In genomic region chr5:113061851-113062631, GRCh38 we compare ENCODE assay signal across 12 cellular contexts.
A peak's percentile ranks its signal among the peaks of the same experiment; 100 is the strongest.
DNase-seq lines count a peak whose midpoint lies in the region; ATAC-seq, FAIRE-seq and TF ChIP-seq lines count a peak whose summit lies in the region.
"Had no signal": no experiment of that assay in that cellular context is flagged by ENCODE, and none has a peak within 500 bp of the region (broad histone marks: within the 10 kb centered on the region; RNA-seq: fewer than 3 reads in every experiment).

No MANE protein-coding gene starts in this region.

- H3K9ac ChIP-seq in DND-41 (ENCODE audit: low read depth, low read length) (no peak overlapping the region), astrocyte (ENCODE audit: low read length) (peak overlapping the region; percentile 65)

- peaks cover 53% of the 10 kb centered on the region for H3K4me1 Mint-ChIP-seq in astrocyte (ENCODE audit: low read depth, unreplicated experiment)

- H3K4me2 ChIP-seq in DND-41 (ENCODE audit: insufficient read depth, low read length) (no peak overlapping the region), astrocyte (ENCODE audit: low read length) (peak overlapping the region; percentile 75)

- no peaks in the 10 kb centered on the region for H4K20me1 ChIP-seq in DND-41 (ENCODE audit: insufficient read depth, low read length)
- H4K20me1 ChIP-seq in astrocyte (ENCODE audit: insufficient read depth, low read length) = no peaks in the 10 kb centered on the region

- H3K79me2 ChIP-seq in DND-41 (ENCODE audit: insufficient read depth, low read length) (no peaks in the 10 kb centered on the region), astrocyte (ENCODE audit: insufficient read depth, low read length) (no peaks in the 10 kb centered on the region)

- H3K4me3 ChIP-seq in DND-41 (ENCODE audit: low read depth in 1 of 2, low read length in 2 of 2) (no peak overlapping the region), astrocyte (ENCODE audit: insufficient read depth, low read depth, low read length) (peak overlapping the region; percentile 21)
- H3K4me3 ChIP-seq: lower lobe of right lung, thyroid gland had no signal

- peak overlapping the region; percentile 97 for H3K27ac Mint-ChIP-seq in astrocyte (ENCODE audit: unreplicated experiment)

- TF ChIP-seq CTCF in DND-41 (IDR thresholded peaks at IDR 0.05; ENCODE audit: borderline replicate concordance, extremely low read depth, low read length, poor library complexity, severe bottlenecking) (no peak), astrocyte (IDR thresholded peaks at IDR 0.05; ENCODE audit: insufficient read depth, low read depth, low read length) (no peak)

- H3K9me3 ChIP-seq in DND-41 (ENCODE audit: insufficient read depth, low read length, severe bottlenecking) (no peaks in the 10 kb centered on the region), astrocyte (ENCODE audit: insufficient read depth, low read depth, low read length) (no peaks in the 10 kb centered on the region)
- H3K9me3 ChIP-seq: lower lobe of right lung, thyroid gland had no signal

- H3K27ac ChIP-seq in DND-41 (ENCODE audit: low read length) (peak overlapping the region; percentile 19), astrocyte (ENCODE audit: low read depth, low read length) (peak overlapping the region; percentile 74)
- H3K27ac ChIP-seq: lower lobe of right lung, thyroid gland had no signal

- H3K27me3 Mint-ChIP-seq in astrocyte (ENCODE audit: low read depth, unreplicated experiment) = no peaks in the 10 kb centered on the region

- ATAC-seq in DND-41 (ENCODE audit: insufficient read depth, low read depth) = peak; percentile 72
- ATAC-seq in GM21717 (IDR thresholded peaks at IDR 0.05; ENCODE audit: unreplicated experiment) = no peak
- ATAC-seq: lower lobe of right lung had no signal

- peaks cover 31% of the 10 kb centered on the region for H3K36me3 Mint-ChIP-seq in astrocyte (ENCODE audit: low read depth, unreplicated experiment)

- FAIRE-seq in astrocyte (lab: Jason Lieb, UNC) = peak; percentile 95
- FAIRE-seq: endometrium had no signal

- no peaks in the 10 kb centered on the region for H3K9me3 Mint-ChIP-seq in astrocyte (ENCODE audit: unreplicated experiment)

- H3K27me3 ChIP-seq in DND-41 (ENCODE audit: insufficient read depth, low read length, poor library complexity) (no peaks in the 10 kb centered on the region), astrocyte (ENCODE audit: insufficient read depth, low read length) (no peaks in the 10 kb centered on the region)
- H3K27me3 ChIP-seq: thyroid gland had no signal

- DNase-seq in DND-41 (no peak), HT1080 (ENCODE audit: low read depth) (peak; percentile 83), astrocyte (ENCODE audit: low read depth) (peak; percentile 88), myocyte (ENCODE audit: low read depth) (peak; percentile 84), midbrain (lab: John Stamatoyannopoulos, UW) (no peak), SW 1271 (lab: John Stamatoyannopoulos, UW) (no peak)
- DNase-seq: activated CD8-positive, alpha-beta memory T cell treated with anti-CD3 and anti-CD28 coated beads, Interleukin-2, amount 50 U/mL, for 48 hours; lower lobe of right lung; SHP77; thyroid gland had no signal

- H2AFZ ChIP-seq in DND-41 (ENCODE audit: low read depth, low read length) = no peak overlapping the region
- no peak overlapping the region for H2AFZ ChIP-seq in astrocyte (ENCODE audit: low read depth, low read length)

- H3K36me3 ChIP-seq in DND-41 (ENCODE audit: insufficient read depth, low read length) = no peaks in the 10 kb centered on the region
- no peaks in the 10 kb centered on the region for H3K36me3 ChIP-seq in astrocyte (ENCODE audit: insufficient read depth, low read length)
- H3K36me3 ChIP-seq: thyroid gland had no signal

- H3K4me3 Mint-ChIP-seq in astrocyte (ENCODE audit: unreplicated experiment) = peak overlapping the region; percentile 63

- H3K4me1 ChIP-seq in DND-41 (ENCODE audit: insufficient read depth, low read length) = peaks cover 24% of the 10 kb centered on the region
- peaks cover 48% of the 10 kb centered on the region for H3K4me1 ChIP-seq in astrocyte (ENCODE audit: insufficient read depth, low read length)

Comparison
In these comparisons a context has a peak if more than half of its experiments do, and no peak if none do; other contexts are left out.
1. DNase-seq: peak in HT1080 (single experiment), astrocyte (single experiment) and myocyte (single experiment); none in DND-41 (single experiment), midbrain (single experiment) and SW 1271 (0 of 2).